Comparison of ENCODE assay signal across 13 cellular contexts in the genomic region with DNA sequence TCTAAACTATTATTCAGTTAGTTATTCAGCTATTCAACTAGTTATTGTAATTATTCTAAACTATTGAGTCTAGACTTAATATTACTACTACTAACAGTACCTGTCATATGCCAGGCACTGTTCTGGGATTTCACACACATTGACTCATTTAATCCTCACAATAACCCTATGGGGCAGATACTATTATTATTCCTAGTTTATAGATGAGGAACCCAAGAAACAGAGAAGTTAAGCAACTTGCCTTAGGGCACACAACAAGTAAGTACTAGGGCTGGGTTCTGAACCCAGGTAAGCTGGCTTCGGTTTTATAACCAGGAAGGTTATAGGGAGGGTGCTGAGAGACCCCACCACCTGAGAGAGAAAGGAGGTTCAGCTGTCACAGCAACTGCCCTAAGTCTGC. TPM values are rescaled to one million over a fixed set of nuclear protein-coding genes. Genes with fewer than 3 reads are reported as not detected.
DNase-seq lines count a peak whose midpoint lies in the region; ATAC-seq, FAIRE-seq and TF ChIP-seq lines count a peak whose summit lies in the region.
"Had no signal": no experiment of that assay in that cellular context is flagged by ENCODE, and none has a peak within 500 bp of the region (broad histone marks: within the 10 kb centered on the region; RNA-seq: fewer than 3 reads in every experiment).

No MANE protein-coding gene starts in this region.

- peak overlapping the region; percentile 62 for H2BK120ac ChIP-seq in mesendoderm (ENCODE audit: low read depth, low read length)

- H3K27ac ChIP-seq in K562 (ENCODE audit: extremely low read depth, low read depth, low read length), result peak overlapping the region; percentile 67; the same call in 1 of the 3 replicates
- peak overlapping the region; percentile 68 for H3K27ac ChIP-seq in mesendoderm (ENCODE audit: low read depth, low read length)
- H3K27ac ChIP-seq in tibial nerve, result peak overlapping the region in 3 of 4 donors; percentile 17 to 87 (median 77)

- CTCF ChIA-PET in K562 (lab: Yijun Ruan, JAX; ENCODE audit: low intra/inter-chr PET ratio), result no interaction called here

- H3K4me1 ChIP-seq in K562 (replicated peaks in 1 of 2; ENCODE audit: control insufficient read depth in 2 of 2, insufficient read depth in 2 of 2, low read length in 2 of 2), result peaks cover 58 to 70% of the 10 kb centered on the region in 2 experiments
- H3K4me1 ChIP-seq in mesendoderm (ENCODE audit: control insufficient read depth, low read depth, low read length), result peaks cover 59% of the 10 kb centered on the region
- peaks cover 0 to 81% (median 23%) of the 10 kb centered on the region in 4 donors for H3K4me1 ChIP-seq in tibial nerve

- peak overlapping the region; percentile 44 for H3K4ac ChIP-seq in mesendoderm (ENCODE audit: low read depth, low read length)

- H3K36me3 ChIP-seq in K562 (ENCODE audit: control insufficient read depth, insufficient read depth, low read length), result no peaks in the 10 kb centered on the region; the same call in 2 of the 3 replicates
- no peaks in the 10 kb centered on the region for H3K36me3 ChIP-seq in mesendoderm (ENCODE audit: control insufficient read depth, insufficient read depth, low read length)
- H3K36me3 ChIP-seq in tibial nerve, result peaks cover 0 to 8% (median 0%) of the 10 kb centered on the region in 3 donors

- TF ChIP-seq CTCF in K562 (IDR thresholded peaks at IDR 0.05 in 2 of 3, conservative IDR thresholded peaks at IDR 0.05 in 1 of 3; ENCODE audit: insufficient read depth in 2 of 3, low read depth in 1 of 3, low read length in 3 of 3), result no peak
- TF ChIP-seq CTCF in tibial nerve (IDR thresholded peaks at IDR 0.05), result no peak

- BruUV-seq in K562 (replicated peaks; lab: Mats Ljungman, UMichigan), result no TSS peak

- H3K4me2 ChIP-seq in K562 (ENCODE audit: insufficient read depth, low read length) (no peak overlapping the region), mesendoderm (ENCODE audit: low read length) (no peak overlapping the region)

- no peaks in the 10 kb centered on the region for H3K27me3 ChIP-seq in K562 (ENCODE audit: control insufficient read depth in 2 of 2, insufficient read depth in 2 of 2, low read length in 2 of 2)
- no peaks in the 10 kb centered on the region for H3K27me3 ChIP-seq in mesendoderm (ENCODE audit: insufficient read depth, low read length, poor library complexity)
- H3K27me3 ChIP-seq in tibial nerve, result no peaks in the 10 kb centered on the region

- no peak overlapping the region for H4K8ac ChIP-seq in mesendoderm (ENCODE audit: low read depth, low read length)

- H2BK15ac ChIP-seq in mesendoderm (replicated peaks; ENCODE audit: low read depth), result no peak overlapping the region

- POLR2A ChIA-PET in K562 (lab: Yijun Ruan, JAX), result interaction anchor here (0.6 to 5.6 kb wide), 4 partner anchors 10 to 241 kb away, joined by 3 to 52 read pairs (median 20); no protein-coding TSS in a partner anchor

- TF ChIP-seq POLR2A in K562 (conservative IDR thresholded peaks at IDR 0.05), result no peak
- TF ChIP-seq POLR2A in tibial nerve (IDR thresholded peaks at IDR 0.05), result no peak

- DNase-seq in NCI-H446 treated with DMSO at 0.1 percent for 48 hours (lab: John Stamatoyannopoulos, UW), result peak; percentile 66
- no peak for DNase-seq in NCI-H446 (lab: John Stamatoyannopoulos, UW)
- no peak for DNase-seq in K562 (ENCODE audit: extremely low read depth in 1 of 4, low spot score in 3 of 4)
- DNase-seq in mesendoderm, result no peak
- DNase-seq in tibial nerve (ENCODE audit: low spot score in 2 of 2), result no peak
- DNase-seq in kidney tubule cell (ENCODE audit: low spot score), result no peak
- no peak for DNase-seq in NOMO-1 treated with dmso at 0.1 percent for 144 hours (lab: John Stamatoyannopoulos, UW; ENCODE audit: unreplicated experiment)
- DNase-seq: ACHN, NCI-H524 had no signal

- peaks cover 16% of the 10 kb centered on the region; the same call in 2 of the 3 replicates for H3K79me2 ChIP-seq in K562 (ENCODE audit: control insufficient read depth, insufficient read depth, low read length)
- H3K79me2 ChIP-seq in mesendoderm (ENCODE audit: control insufficient read depth, insufficient read depth, low read length), result peaks cover 49% of the 10 kb centered on the region

- intact Hi-C loops in K562 (cut with micrococcal nuclease), result no loop called here

- H3K9ac ChIP-seq in K562 (ENCODE audit: insufficient read depth in 1 of 2, low read depth in 2 of 2, low read length in 2 of 2), result no peak overlapping the region
- H3K9ac ChIP-seq in mesendoderm (ENCODE audit: low read length), result no peak overlapping the region

- H2AFZ ChIP-seq in K562 (ENCODE audit: low read depth, low read length), result no peak overlapping the region

- ATAC-seq in K562, result no peak
- ATAC-seq in GM21390 (IDR thresholded peaks at IDR 0.05; ENCODE audit: unreplicated experiment), result no peak
- ATAC-seq: natural killer cell treated with Interleukin-12 subunit alpha and Interleukin-12 subunit beta and Interleukin-15 and Interleukin-18, amount 100 ng/mL, for 72 hours had no signal

- H3K79me1 ChIP-seq in mesendoderm (ENCODE audit: low read length), result peaks cover 24% of the 10 kb centered on the region

- FAIRE-seq in K562 (lab: Jason Lieb, UNC), result no peak
- FAIRE-seq: colon, TTC549 had no signal

- H3K18ac ChIP-seq in mesendoderm (ENCODE audit: low read length), result no peak overlapping the region

- WGBS in K562 (ENCODE audit: insufficient coverage, low coverage, missing lambda C conversion rate), result 100% methylated on average over 1 of the region's 1 CpG
- no CpG with 5 or more reads among the region's 1 CpG for WGBS in mesendoderm (ENCODE audit: extremely low coverage, insufficient coverage, low lambda C conversion rate)
- WGBS in tibial nerve, 2 donors, result 94 to 95% methylated on average over 1 of the region's 1 CpG

- H2BK5ac ChIP-seq in mesendoderm (ENCODE audit: low read length), result no peak overlapping the region

- no peak overlapping the region for H3K23ac ChIP-seq in mesendoderm (ENCODE audit: low read length)

- TF ChIP-seq EP300 in K562 (IDR thresholded peaks at IDR 0.05; ENCODE audit: low read length) (no peak), tibial nerve (IDR thresholded peaks at IDR 0.05) (no peak)

- in situ Hi-C loops in K562 (cut with MboI), result no loop called here

- H3K9me3 ChIP-seq in K562 (replicated peaks; ENCODE audit: control insufficient read depth, insufficient read depth, low read depth, low read length), result no peaks in the 10 kb centered on the region
- no peaks in the 10 kb centered on the region for H3K9me3 ChIP-seq in tibial nerve

- no peak overlapping the region for H4K5ac ChIP-seq in mesendoderm (ENCODE audit: low read length)

- H2AK5ac ChIP-seq in mesendoderm (ENCODE audit: low read length), result no peak overlapping the region

- peaks cover 3% of the 10 kb centered on the region for H3K9me1 ChIP-seq in K562 (ENCODE audit: control insufficient read depth, insufficient read depth, low read length)

- no peak for TF ChIP-seq RAD21 in K562 (CRISPR knock-in tag; conservative IDR thresholded peaks at IDR 0.05 in 1 of 2, IDR thresholded peaks at IDR 0.05 in 1 of 2)

- peak overlapping the region; percentile 71 for H3K56ac ChIP-seq in mesendoderm (ENCODE audit: low read length)

- H4K20me1 ChIP-seq in K562 (replicated peaks; ENCODE audit: control insufficient read depth, insufficient read depth, low read length), result peaks cover 23% of the 10 kb centered on the region; the same call in 1 of the 2 replicates

- no peak overlapping the region for H3K4me3 ChIP-seq in K562
- no peak overlapping the region for H3K4me3 ChIP-seq in mesendoderm (ENCODE audit: low read length)
- H3K4me3 ChIP-seq in tibial nerve, result no peak overlapping the region

RNA-seq across cellular contexts. Expression of gene TEAD3, which starts 7.8 kb away (rescaled TPM):
- total RNA-seq in K562 (2011; cell fraction: chromatin; rRNA removed; ENCODE audit: low replicate concordance), result 5.1 and 14.6 TPM in 2 replicates
- 7.1 and 9.2 TPM in 2 replicates for total RNA-seq in K562 (2011; cell fraction: nucleolus; rRNA removed)
- total RNA-seq in K562 (2011; cell fraction: nucleoplasm; rRNA removed), result 7.1 and 8.4 TPM in 2 replicates
- total RNA-seq in K562 (2014; rRNA removed) (4.9 and 5.8 TPM in 2 replicates), K562 (2014; rRNA removed; fragmentation: Illumina TruSeq; extraction: Trizol) (2.4 and 3.1 TPM in 2 replicates), K562 (2015; rRNA removed; fragmentation: Illumina TruSeq; extraction: Trizol) (3.0 and 3.3 TPM in 2 replicates), K562 (2021) (12.6 and 13.2 TPM in 2 replicates), tibial nerve (10 to 100 TPM in 3 of 4 donors, 1 to 10 TPM in 1; 9.8 to 20.1 (median 13.6) TPM)
- polyA plus RNA-seq in K562 (2011; rRNA removed) (3.3 and 7.0 TPM in 2 replicates), K562 (2014; fragmentation: Illumina TruSeq; extraction: Trizol) (11.1 and 13.6 TPM in 2 replicates), K562 (2014; fragmentation: Nextera tagmentation; extraction: Ambion mirVana) (under 1 TPM; 0.63 to 0.92 TPM), K562 (2014; rRNA removed) (6.7 and 8.2 TPM in 2 replicates)
- 5.2 and 5.3 TPM in 2 replicates for polyA plus RNA-seq in K562 (2011; cell fraction: cytosol; rRNA removed)
- 13.9 and 18.4 TPM in 2 replicates for polyA plus RNA-seq in K562 (2011; cell fraction: nucleus; rRNA removed)
- 7.7 and 10.0 TPM in 2 replicates for polyA plus RNA-seq in K562 (2012)
- 1.9 TPM in 2 replicates for polyA minus RNA-seq in K562 (2011; rRNA and poly(A)+ RNA removed)
- 1.7 and 4.2 TPM in 2 replicates for polyA minus RNA-seq in K562 (2011; cell fraction: cytosol; rRNA and poly(A)+ RNA removed)
- polyA minus RNA-seq in K562 (2011; cell fraction: nucleus; rRNA and poly(A)+ RNA removed), result 2.4 and 3.2 TPM in 2 replicates
- 37.1 TPM for polyA plus RNA-seq in mesendoderm (2013, experiment 1 of 2)
- polyA plus RNA-seq in mesendoderm (2013, experiment 2 of 2), result 36.3 TPM

RNA-seq across cellular contexts. Expression of gene RPL10A, which starts 20.9 kb away (rescaled TPM):
- total RNA-seq in K562 (2011; cell fraction: chromatin; rRNA removed; ENCODE audit: low replicate concordance), result 362 and 601 TPM in 2 replicates
- 935 and 968 TPM in 2 replicates for total RNA-seq in K562 (2011; cell fraction: nucleolus; rRNA removed)
- 800 and 1,320 TPM in 2 replicates for total RNA-seq in K562 (2011; cell fraction: nucleoplasm; rRNA removed)
- total RNA-seq in K562 (2014; rRNA removed), result 2,223 and 2,318 TPM in 2 replicates
- 1,978 and 2,020 TPM in 2 replicates for total RNA-seq in K562 (2014; rRNA removed; fragmentation: Illumina TruSeq; extraction: Trizol)
- 1,939 and 1,940 TPM in 2 replicates for total RNA-seq in K562 (2015; rRNA removed; fragmentation: Illumina TruSeq; extraction: Trizol)
- total RNA-seq in K562 (2021), result 1,856 and 1,978 TPM in 2 replicates
- polyA plus RNA-seq in K562 (2011; rRNA removed), result 3,124 and 3,130 TPM in 2 replicates
- 2,866 and 3,308 TPM in 2 replicates for polyA plus RNA-seq in K562 (2011; cell fraction: cytosol; rRNA removed)
- polyA plus RNA-seq in K562 (2011; cell fraction: nucleus; rRNA removed), result 2,021 and 2,231 TPM in 2 replicates
- 2,102 and 3,298 TPM in 2 replicates for polyA plus RNA-seq in K562 (2012)
- 2,585 and 3,193 TPM in 2 replicates for polyA plus RNA-seq in K562 (2014; fragmentation: Illumina TruSeq; extraction: Trizol)
- 1,000 to 10,000 TPM; 1,589 to 2,116 TPM for polyA plus RNA-seq in K562 (2014; fragmentation: Nextera tagmentation; extraction: Ambion mirVana)
- polyA plus RNA-seq in K562 (2014; rRNA removed), result 2,844 and 3,237 TPM in 2 replicates
- 1,756 and 1,900 TPM in 2 replicates for polyA minus RNA-seq in K562 (2011; rRNA and poly(A)+ RNA removed)
- polyA minus RNA-seq in K562 (2011; cell fraction: cytosol; rRNA and poly(A)+ RNA removed), result 874 and 913 TPM in 2 replicates
- 342 and 506 TPM in 2 replicates for polyA minus RNA-seq in K562 (2011; cell fraction: nucleus; rRNA and poly(A)+ RNA removed)
- 2,328 TPM for polyA plus RNA-seq in mesendoderm (2013, experiment 1 of 2)
- 2,329 TPM for polyA plus RNA-seq in mesendoderm (2013, experiment 2 of 2)
- total RNA-seq in tibial nerve, result 1,000 to 10,000 TPM in 3 of 4 donors, 100 to 1,000 TPM in 1; 952 to 1,436 (median 1,121) TPM

RNA-seq across cellular contexts. Expression of gene TULP1, which starts 23.6 kb away (rescaled TPM):
- not detected in 2 replicates for total RNA-seq in K562 (2011; cell fraction: chromatin; rRNA removed; ENCODE audit: low replicate concordance)
- total RNA-seq in K562 (2011; cell fraction: nucleolus; rRNA removed), result not detected in 2 replicates
- not detected in 2 replicates for total RNA-seq in K562 (2011; cell fraction: nucleoplasm; rRNA removed)
- 0.16 TPM in 1 of 2 replicates, not detected in the other for total RNA-seq in K562 (2014; rRNA removed)
- not detected in 2 replicates for total RNA-seq in K562 (2014; rRNA removed; fragmentation: Illumina TruSeq; extraction: Trizol)
- not detected in 2 replicates for total RNA-seq in K562 (2015; rRNA removed; fragmentation: Illumina TruSeq; extraction: Trizol)
- total RNA-seq in K562 (2021), result 0.09 TPM in 2 replicates
- 0.05 TPM in 1 of 2 replicates, not detected in the other for polyA plus RNA-seq in K562 (2011; rRNA removed)
- 0.07 TPM in 1 of 2 replicates, not detected in the other for polyA plus RNA-seq in K562 (2011; cell fraction: cytosol; rRNA removed)
- polyA plus RNA-seq in K562 (2011; cell fraction: nucleus; rRNA removed), result 0.06 and 0.09 TPM in 2 replicates
- 0.06 and 0.17 TPM in 2 replicates for polyA plus RNA-seq in K562 (2012)
- 0.10 TPM in 1 of 2 replicates, not detected in the other for polyA plus RNA-seq in K562 (2014; fragmentation: Illumina TruSeq; extraction: Trizol)
- under 1 TPM in 1 of 2 experiments, not detected in 1; 0.06 TPM for polyA plus RNA-seq in K562 (2014; fragmentation: Nextera tagmentation; extraction: Ambion mirVana)
- polyA plus RNA-seq in K562 (2014; rRNA removed), result 0.17 TPM in 1 of 2 replicates, not detected in the other
- not detected in 2 replicates for polyA minus RNA-seq in K562 (2011; rRNA and poly(A)+ RNA removed)
- not detected in 2 replicates for polyA minus RNA-seq in K562 (2011; cell fraction: cytosol; rRNA and poly(A)+ RNA removed)
- 0.11 TPM in 1 of 2 replicates, not detected in the other for polyA minus RNA-seq in K562 (2011; cell fraction: nucleus; rRNA and poly(A)+ RNA removed)
- polyA plus RNA-seq in mesendoderm (2013, experiment 1 of 2), result 2.2 TPM
- polyA plus RNA-seq in mesendoderm (2013, experiment 2 of 2), result 2.8 TPM
- under 1 TPM in 1 of 4 donors, not detected in 3; 0.60 TPM for total RNA-seq in tibial nerve
- total RNA-seq: natural killer cell treated with Interleukin-12 subunit alpha and Interleukin-12 subunit beta and Interleukin-15 and Interleukin-18, amount 100 ng/mL, for 72 hours had no signal

RNA-seq across cellular contexts. Expression of gene FANCE, which starts 36.9 kb away (rescaled TPM):
- 16.1 and 26.5 TPM in 2 replicates for total RNA-seq in K562 (2011; cell fraction: chromatin; rRNA removed; ENCODE audit: low replicate concordance)
- total RNA-seq in K562 (2011; cell fraction: nucleolus; rRNA removed), result 19.5 and 21.1 TPM in 2 replicates
- total RNA-seq in K562 (2011; cell fraction: nucleoplasm; rRNA removed), result 16.1 and 16.4 TPM in 2 replicates
- total RNA-seq in K562 (2014; rRNA removed) (26.7 and 30.2 TPM in 2 replicates), K562 (2014; rRNA removed; fragmentation: Illumina TruSeq; extraction: Trizol) (16.1 and 16.8 TPM in 2 replicates), K562 (2015; rRNA removed; fragmentation: Illumina TruSeq; extraction: Trizol) (14.5 and 14.8 TPM in 2 replicates), K562 (2021) (23.7 and 26.1 TPM in 2 replicates), tibial nerve (1 to 10 TPM; 8.1 to 9.6 (median 8.4) TPM)
- polyA plus RNA-seq in K562 (2011; rRNA removed) (17.0 and 20.4 TPM in 2 replicates), K562 (2014; fragmentation: Illumina TruSeq; extraction: Trizol) (17.3 and 18.3 TPM in 2 replicates), K562 (2014; fragmentation: Nextera tagmentation; extraction: Ambion mirVana) (1 to 10 TPM; 5.7 to 5.9 TPM), K562 (2014; rRNA removed) (17.2 and 20.4 TPM in 2 replicates)
- polyA plus RNA-seq in K562 (2011; cell fraction: cytosol; rRNA removed), result 19.3 and 22.3 TPM in 2 replicates
- 18.2 and 22.0 TPM in 2 replicates for polyA plus RNA-seq in K562 (2011; cell fraction: nucleus; rRNA removed)
- polyA plus RNA-seq in K562 (2012), result 13.1 and 18.0 TPM in 2 replicates
- 14.5 and 16.4 TPM in 2 replicates for polyA minus RNA-seq in K562 (2011; rRNA and poly(A)+ RNA removed)
- 12.4 and 15.0 TPM in 2 replicates for polyA minus RNA-seq in K562 (2011; cell fraction: cytosol; rRNA and poly(A)+ RNA removed)
- polyA minus RNA-seq in K562 (2011; cell fraction: nucleus; rRNA and poly(A)+ RNA removed), result 4.8 and 6.6 TPM in 2 replicates
- 6.7 TPM for polyA plus RNA-seq in mesendoderm (2013, experiment 1 of 2)
- polyA plus RNA-seq in mesendoderm (2013, experiment 2 of 2), result 6.7 TPM
